ENCODE assay signal across 15 cellular contexts in the genomic region with DNA sequence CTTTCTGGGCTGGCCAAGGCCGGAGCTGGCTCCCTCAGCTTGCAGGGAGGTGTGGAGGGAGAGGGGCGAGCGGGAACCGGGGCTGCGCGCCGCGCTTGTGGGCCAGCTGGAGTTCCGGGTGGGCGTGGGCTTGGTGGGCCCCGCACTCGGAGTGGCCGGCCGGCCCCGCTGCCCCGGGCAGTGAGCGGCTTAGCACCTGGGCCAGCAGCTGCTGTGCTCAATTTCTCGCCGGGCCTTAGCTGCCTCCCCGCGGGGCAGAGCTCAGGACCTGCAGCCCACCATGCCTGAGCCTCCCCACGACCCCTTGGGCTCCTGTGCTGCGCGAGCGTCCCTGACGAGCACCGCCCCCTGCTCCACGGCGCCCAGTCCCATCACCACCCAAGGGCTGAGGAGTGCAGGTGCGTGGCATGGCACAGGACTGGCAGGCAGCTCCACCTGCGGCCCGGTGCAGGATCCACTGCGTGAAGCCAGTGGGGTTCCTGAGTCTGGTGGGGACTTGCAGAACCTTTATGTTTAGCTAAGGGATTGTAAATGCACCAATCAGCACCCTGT. TPM values are rescaled to one million over a fixed set of nuclear protein-coding genes. Genes with fewer than 3 reads are reported as not detected.
"Had no signal": no experiment of that assay in that cellular context is flagged by ENCODE, and none has a peak within 500 bp of the region (broad histone marks: within the 10 kb centered on the region; RNA-seq: fewer than 3 reads in every experiment).

No MANE protein-coding gene starts in this region.

RNA-seq across cellular contexts. Expression of a gene that starts 6.6 kb away (rescaled TPM):
- total RNA-seq: cardiac muscle cell had no signal

RNA-seq across cellular contexts. Expression of a gene that starts 53.3 kb away (rescaled TPM):
- total RNA-seq: ascending aorta, cardiac muscle cell, cerebellum, endodermal cell, esophagus squamous epithelium, glomerular endothelial cell, heart right ventricle, left ventricle myocardium inferior, lung microvascular endothelial cell, mucosa of gallbladder, neural crest cell, pancreas, prostate gland, temporal lobe, transverse colon had no signal
- polyA plus RNA-seq: cardiac muscle cell, heart right ventricle, pancreas had no signal

RNA-seq across cellular contexts. Expression of a gene that starts 58.2 kb away (rescaled TPM):
- total RNA-seq: ascending aorta had no signal
